13 cellular contexts compared by ENCODE assay signal in genomic region chr6:144897441-144897921, GRCh38.
DNase-seq lines count a peak whose midpoint lies in the region; ATAC-seq and FAIRE-seq lines count a peak whose summit lies in the region.
"Had no signal": no experiment of that assay in that cellular context is flagged by ENCODE, and none has a peak within 500 bp of the region (broad histone marks: within the 10 kb centered on the region; RNA-seq: fewer than 3 reads in every experiment).

No MANE protein-coding gene starts in this region.

- POLR2A ChIA-PET in activated CD8-positive, alpha-beta T cell treated with anti-CD3 and anti-CD28 coated beads, Interleukin-2, amount 10 ng/mL, durations not matched to agents 7 days and 5 days (lab: Charles Lee) = no interaction called here

- H3K27ac Mint-ChIP-seq in activated CD8-positive, alpha-beta T cell treated with anti-CD3 and anti-CD28 coated beads, Interleukin-2, amount 10 ng/mL, durations not matched to agents 7 days and 5 days = no peak overlapping the region
- H3K27ac Mint-ChIP-seq: WTC11 had no signal

- H3K27me3 Mint-ChIP-seq in activated CD8-positive, alpha-beta T cell treated with anti-CD3 and anti-CD28 coated beads, Interleukin-2, amount 10 ng/mL, durations not matched to agents 7 days and 5 days (ENCODE audit: low read depth) = peaks cover 9% of the 10 kb centered on the region

- no peak overlapping the region for H3K4me3 Mint-ChIP-seq in activated CD8-positive, alpha-beta T cell treated with anti-CD3 and anti-CD28 coated beads, Interleukin-2, amount 10 ng/mL, durations not matched to agents 7 days and 5 days
- H3K4me3 Mint-ChIP-seq: WTC11 had no signal

- DNase-seq in SIG-M5 treated with dmso at 0.1 percent for 504 hours (lab: John Stamatoyannopoulos, UW; ENCODE audit: unreplicated experiment) = peak; percentile 31
- no peak for DNase-seq in SIG-M5 (lab: John Stamatoyannopoulos, UW)
- DNase-seq in SW480 (ENCODE audit: low spot score) = peak; percentile 82
- peak; percentile 28 for DNase-seq in fibroblast of the conjunctiva (ENCODE audit: low read depth)
- peak; percentile 62 for DNase-seq in urothelium cell line (ENCODE audit: low spot score)
- DNase-seq in activated CD8-positive, alpha-beta T cell treated with anti-CD3 and anti-CD28 coated beads, Interleukin-2, amount 10 ng/mL, durations not matched to agents 7 days and 5 days = no peak
- DNase-seq: activated naive CD4-positive, alpha-beta T cell; MM.1S had no signal

- no peaks in the 10 kb centered on the region for H3K36me3 Mint-ChIP-seq in activated CD8-positive, alpha-beta T cell treated with anti-CD3 and anti-CD28 coated beads, Interleukin-2, amount 10 ng/mL, durations not matched to agents 7 days and 5 days (ENCODE audit: low read depth)

- CTCF ChIA-PET in activated CD8-positive, alpha-beta T cell treated with anti-CD3 and anti-CD28 coated beads, Interleukin-2, amount 10 ng/mL, durations not matched to agents 7 days and 5 days (lab: Charles Lee) = no interaction called here

- H3K9me3 Mint-ChIP-seq in activated CD8-positive, alpha-beta T cell treated with anti-CD3 and anti-CD28 coated beads, Interleukin-2, amount 10 ng/mL, durations not matched to agents 7 days and 5 days (ENCODE audit: insufficient read depth) = no peaks in the 10 kb centered on the region

- ATAC-seq in HG03135 (IDR thresholded peaks at IDR 0.05; ENCODE audit: unreplicated experiment) (no peak), HG02840 (IDR thresholded peaks at IDR 0.05; ENCODE audit: low FRiP score, unreplicated experiment) (no peak)
- no peak for ATAC-seq in activated CD8-positive, alpha-beta T cell treated with anti-CD3 and anti-CD28 coated beads, Interleukin-2, amount 10 ng/mL, durations not matched to agents 7 days and 5 days
- ATAC-seq: left lobe of liver, WTC11 had no signal

- FAIRE-seq in urothelium cell line (lab: Jason Lieb, UNC) = no peak
- FAIRE-seq: endometrium had no signal

- no peaks in the 10 kb centered on the region for H3K4me1 Mint-ChIP-seq in activated CD8-positive, alpha-beta T cell treated with anti-CD3 and anti-CD28 coated beads, Interleukin-2, amount 10 ng/mL, durations not matched to agents 7 days and 5 days (ENCODE audit: low read depth)

Comparison
In these comparisons a context has a peak if more than half of its experiments do, and no peak if none do; other contexts are left out.
1. DNase-seq: peak in SIG-M5 treated with dmso at 0.1 percent for 504 hours (single experiment), SW480 (single experiment), fibroblast of the conjunctiva (single experiment) and urothelium cell line (single experiment); none in SIG-M5 (single experiment) and activated CD8-positive, alpha-beta T cell treated with anti-CD3 and anti-CD28 coated beads, Interleukin-2, amount 10 ng/mL, durations not matched to agents 7 days and 5 days (single experiment).